8 cellular contexts compared by ENCODE assay signal in the genomic region with DNA sequence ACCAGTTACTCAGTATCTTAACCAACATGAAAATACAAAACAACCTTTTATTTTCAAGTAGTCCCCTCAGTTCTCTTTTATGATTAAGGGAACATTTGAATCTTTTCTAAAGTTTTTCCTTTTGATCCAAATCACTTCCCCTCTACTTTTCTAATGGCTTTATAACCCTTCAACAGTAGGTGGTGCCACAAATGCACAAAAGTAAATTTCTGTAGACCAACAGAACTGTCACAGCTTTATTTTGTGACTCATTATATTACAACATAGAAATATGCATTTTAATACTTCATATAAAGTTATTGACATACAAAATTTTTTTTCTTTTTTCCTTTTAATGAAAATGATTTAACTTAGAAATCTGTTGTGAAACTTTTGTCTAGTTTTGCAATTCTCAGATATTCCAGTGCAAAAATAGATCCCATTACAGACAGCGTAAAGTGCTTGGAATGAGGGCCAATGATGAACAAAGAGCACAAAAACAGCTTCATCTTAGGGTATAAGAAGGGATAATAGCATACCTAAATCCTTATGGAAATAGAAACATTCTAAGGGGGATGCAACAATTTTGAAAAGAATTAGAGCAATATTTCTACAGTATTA. TPM values are rescaled to one million over a fixed set of nuclear protein-coding genes. Genes with fewer than 3 reads are reported as not detected.
A peak's percentile ranks its signal among the peaks of the same experiment; 100 is the strongest.
DNase-seq lines count a peak whose midpoint lies in the region; ATAC-seq and TF ChIP-seq lines count a peak whose summit lies in the region.

No MANE protein-coding gene starts in this region.

- peaks cover 17% of the 10 kb centered on the region for H3K4me1 Mint-ChIP-seq in dendritic cell treated with granulocyte-macrophage colony-stimulating factor and Interleukin-4, amounts not matched to agents 40 ng/mL and 50 ng/mL, for 4 days (ENCODE audit: low read depth)

- H3K9me3 Mint-ChIP-seq in dendritic cell treated with granulocyte-macrophage colony-stimulating factor and Interleukin-4, amounts not matched to agents 40 ng/mL and 50 ng/mL, for 4 days = no peaks in the 10 kb centered on the region

- H3K27ac ChIP-seq in psoas muscle = no peak overlapping the region

- peaks cover 46% of the 10 kb centered on the region for H3K36me3 Mint-ChIP-seq in dendritic cell treated with granulocyte-macrophage colony-stimulating factor and Interleukin-4, amounts not matched to agents 40 ng/mL and 50 ng/mL, for 4 days (ENCODE audit: low read depth)

- peak; percentile 40 for ATAC-seq in GM21423 (IDR thresholded peaks at IDR 0.05; ENCODE audit: unreplicated experiment)
- peak in 1 of 4 donors; percentile 47 for ATAC-seq in psoas muscle
- no peak for ATAC-seq in HG03571 (IDR thresholded peaks at IDR 0.05; ENCODE audit: unreplicated experiment)
- no peak for ATAC-seq in HG02623 (IDR thresholded peaks at IDR 0.05; ENCODE audit: unreplicated experiment)

- no peaks in the 10 kb centered on the region for H3K9me3 ChIP-seq in psoas muscle

- no peaks in the 10 kb centered on the region for H3K27me3 ChIP-seq in psoas muscle (ENCODE audit: insufficient read depth in 3 of 3, low read length in 2 of 3)

- H3K36me3 ChIP-seq in psoas muscle (ENCODE audit: insufficient read depth in 1 of 2, low read depth in 1 of 2) = peaks cover 2 to 63% of the 10 kb centered on the region in 2 donors

- DNase-seq in COLO829 (ENCODE audit: low spot score) = peak; percentile 40
- peak; percentile 48 for DNase-seq in NCI-H2171 treated with DMSO at 0.1 percent for 48 hours (lab: John Stamatoyannopoulos, UW)
- DNase-seq in psoas muscle = no peak
- no peak for DNase-seq in NCI-H524 treated with DMSO at 0.1 percent for 48 hours (lab: John Stamatoyannopoulos, UW)

- peak; percentile 32 for TF ChIP-seq CTCF in psoas muscle (IDR thresholded peaks at IDR 0.05)

- 44 to 64% (median 60%) methylated on average over 1 of the region's 1 CpG for WGBS in psoas muscle, 3 donors

- H3K4me3 Mint-ChIP-seq in dendritic cell treated with granulocyte-macrophage colony-stimulating factor and Interleukin-4, amounts not matched to agents 40 ng/mL and 50 ng/mL, for 4 days = no peak overlapping the region

- peak overlapping the region; percentile 72 for H3K27ac Mint-ChIP-seq in dendritic cell treated with granulocyte-macrophage colony-stimulating factor and Interleukin-4, amounts not matched to agents 40 ng/mL and 50 ng/mL, for 4 days

- H3K27me3 Mint-ChIP-seq in dendritic cell treated with granulocyte-macrophage colony-stimulating factor and Interleukin-4, amounts not matched to agents 40 ng/mL and 50 ng/mL, for 4 days = no peaks in the 10 kb centered on the region

- intact Hi-C loops in dendritic cell treated with granulocyte-macrophage colony-stimulating factor and Interleukin-4, amounts not matched to agents 40 ng/mL and 50 ng/mL, for 4 days (cut with micrococcal nuclease) = loop anchor here (5.0 kb wide), 1 partner anchor 376 kb away; no protein-coding TSS in a partner anchor
- intact Hi-C loops in psoas muscle (cut with DNase I) = loop anchor here in 1 of 2 donors (10.0 kb wide), 1 partner anchor 54 kb away; no protein-coding TSS in a partner anchor

- H3K4me3 ChIP-seq in psoas muscle = no peak overlapping the region

- H3K4me1 ChIP-seq in psoas muscle = peaks cover 33% of the 10 kb centered on the region

RNA-seq across cellular contexts. Expression of gene NIPSNAP3B, which starts 17.0 kb away (rescaled TPM):
- 10 to 100 TPM; 15.1 to 20.3 (median 19.1) TPM for total RNA-seq in psoas muscle
- 10 to 100 TPM in 2 of 3 donors, 1 to 10 TPM in 1; 8.6 to 11.1 (median 10.2) TPM for polyA plus RNA-seq in psoas muscle

RNA-seq across cellular contexts. Expression of gene NIPSNAP3A, which starts 33.4 kb away (rescaled TPM):
- total RNA-seq in psoas muscle = 10 to 100 TPM in 2 of 4 donors, 1 to 10 TPM in 2; 4.3 to 19.8 (median 9.7) TPM
- polyA plus RNA-seq in psoas muscle = 1 to 10 TPM; 7.0 to 9.7 (median 9.3) TPM

Comparison
In these comparisons a context has a peak if more than half of its experiments do, and no peak if none do; other contexts are left out.
1. DNase-seq: peak in COLO829 (single experiment) and NCI-H2171 treated with DMSO at 0.1 percent for 48 hours (single experiment); none in psoas muscle (0 of 2) and NCI-H524 treated with DMSO at 0.1 percent for 48 hours (single experiment).